Comparison of ENCODE assay signal across 9 cellular contexts in genomic region chr3:48555231-48555948, GRCh38. TPM values are rescaled to one million over a fixed set of nuclear protein-coding genes. Genes with fewer than 3 reads are reported as not detected.
DNase-seq lines count a peak whose midpoint lies in the region; ATAC-seq, FAIRE-seq and TF ChIP-seq lines count a peak whose summit lies in the region.
"Had no signal": no experiment of that assay in that cellular context is flagged by ENCODE, and none has a peak within 500 bp of the region (broad histone marks: within the 10 kb centered on the region; RNA-seq: fewer than 3 reads in every experiment).

No MANE protein-coding gene starts in this region.

- H3K4me3 ChIP-seq in PC-3 (ENCODE audit: low read length) (peak overlapping the region; percentile 86), endocrine pancreas (ENCODE audit: control insufficient read depth, insufficient read depth, low read length) (peak overlapping the region; percentile 44), small intestine (ENCODE audit: low read depth in 1 of 2, low read length in 2 of 2) (peak overlapping the region in 1 of 2 donors; percentile 84), gastrocnemius medialis (no peak overlapping the region)

- peaks cover 17% of the 10 kb centered on the region for H3K4me1 Mint-ChIP-seq in activated T-cell treated with anti-CD3 and anti-CD28 coated beads, Interleukin-2, amount 50 U/mL, for 4 hours (ENCODE audit: low read depth)

- H3K27me3 ChIP-seq in PC-3 (ENCODE audit: low read length) (no peaks in the 10 kb centered on the region), endocrine pancreas (ENCODE audit: control insufficient read depth, insufficient read depth, low read length) (no peaks in the 10 kb centered on the region), small intestine (ENCODE audit: control insufficient read depth in 2 of 2, insufficient read depth in 2 of 2, low read length in 2 of 2) (no peaks in the 10 kb centered on the region), gastrocnemius medialis (no peaks in the 10 kb centered on the region)

- no peaks in the 10 kb centered on the region for H3K9me2 ChIP-seq in PC-3 (replicated peaks; ENCODE audit: low read length)

- H3K79me2 ChIP-seq in PC-3 (ENCODE audit: low read length): peaks cover 50% of the 10 kb centered on the region

- no peak for TF ChIP-seq POLR2A in gastrocnemius medialis (IDR thresholded peaks at IDR 0.05)

- no peak for ATAC-seq in activated T-cell treated with anti-CD3 and anti-CD28 coated beads, Interleukin-2, amount 50 U/mL, for 4 hours
- no peak for ATAC-seq in PC-3
- no peak for ATAC-seq in gastrocnemius medialis

- H3K9me3 Mint-ChIP-seq in activated T-cell treated with anti-CD3 and anti-CD28 coated beads, Interleukin-2, amount 50 U/mL, for 4 hours: no peaks in the 10 kb centered on the region

- POLR2A ChIA-PET in PC-3 (lab: Charles Lee; ENCODE audit: unreplicated experiment): interaction anchor here (0.6 kb wide), 3 partner anchors 31 to 112 kb away, joined by 4 to 11 read pairs (median 11); partner anchors contain the start of gene ATRIP

- no TSS peak for BruUV-seq in PC-3 (replicated peaks; lab: Mats Ljungman, UMichigan)

- peak overlapping the region; percentile 80 for H3K4me3 Mint-ChIP-seq in activated T-cell treated with anti-CD3 and anti-CD28 coated beads, Interleukin-2, amount 50 U/mL, for 4 hours

- in situ Hi-C loops in gastrocnemius medialis (cut with MboI; ENCODE audit: low sequenced_read_pairs in 4 of 4) (loop anchor here in 1 of 4 donors (5.0 kb wide), 1 partner anchor 88 kb away; a partner anchor contains a TSS), GM13976 (cut with MboI; ENCODE audit: low sequenced_read_pairs, unreplicated experiment) (no loop called here)

- intact Hi-C loops in PC-3 (cut with micrococcal nuclease) (loop anchor here (5.0 to 10.0 kb wide), 3 partner anchors 42 to 1171 kb away; partner anchors contain the start of genes ATRIP, COL7A1 and PTPN23), gastrocnemius medialis (cut with DNase I; ENCODE audit: low total_unique reads) (loop anchor here (5.0 kb wide), 1 partner anchor 132 kb away; the partner anchor contains the start of gene NCKIPSD)

- H3K4me1 ChIP-seq in PC-3 (ENCODE audit: insufficient read depth, low read length) (peaks cover 31% of the 10 kb centered on the region), endocrine pancreas (ENCODE audit: control insufficient read depth, insufficient read depth, low read length) (no peaks in the 10 kb centered on the region), small intestine (ENCODE audit: control insufficient read depth in 2 of 2, insufficient read depth in 1 of 2, low read depth in 1 of 2, low read length in 1 of 2) (peaks cover 0 to 2% of the 10 kb centered on the region in 2 donors), gastrocnemius medialis (peaks cover 25 to 31% of the 10 kb centered on the region in 2 donors)

- H3K27ac ChIP-seq in PC-3 (ENCODE audit: low read length) (no peak overlapping the region), small intestine (ENCODE audit: low read depth in 1 of 2, low read length in 1 of 2) (peak overlapping the region; percentile 13 to 71), gastrocnemius medialis (no peak overlapping the region)

- peak overlapping the region; percentile 93 for H3K4me2 ChIP-seq in PC-3 (ENCODE audit: low read length)

- no peaks in the 10 kb centered on the region for H4K20me1 ChIP-seq in PC-3 (ENCODE audit: low read length)

- no peaks in the 10 kb centered on the region for H3K27me3 Mint-ChIP-seq in activated T-cell treated with anti-CD3 and anti-CD28 coated beads, Interleukin-2, amount 50 U/mL, for 4 hours (ENCODE audit: low read depth)

- FAIRE-seq in small intestine (lab: Jason Lieb, UNC): no peak
- FAIRE-seq: GM19239 had no signal

- peaks cover 4% of the 10 kb centered on the region for H3F3A ChIP-seq in PC-3 (ENCODE audit: low read length, unreplicated experiment)

- H3K9me3 ChIP-seq in PC-3 (ENCODE audit: low read length): no peaks in the 10 kb centered on the region
- no peaks in the 10 kb centered on the region for H3K9me3 ChIP-seq in endocrine pancreas (ENCODE audit: control insufficient read depth, low read length)
- no peaks in the 10 kb centered on the region for H3K9me3 ChIP-seq in small intestine (ENCODE audit: control insufficient read depth, low read depth)
- no peaks in the 10 kb centered on the region for H3K9me3 ChIP-seq in gastrocnemius medialis

- H3K9ac ChIP-seq in PC-3 (ENCODE audit: low read length) (peak overlapping the region; percentile 60), endocrine pancreas (ENCODE audit: control insufficient read depth, insufficient read depth, low read length) (no peak overlapping the region)

- H3K36me3 Mint-ChIP-seq in activated T-cell treated with anti-CD3 and anti-CD28 coated beads, Interleukin-2, amount 50 U/mL, for 4 hours (ENCODE audit: insufficient read depth): no peaks in the 10 kb centered on the region

- 30 to 64% (median 36%) methylated on average over 10 of the region's 10 CpGs for WGBS in small intestine, 3 donors

- no peak for TF ChIP-seq CTCF in PC-3 (conservative IDR thresholded peaks at IDR 0.05; ENCODE audit: low read depth, low read length)
- no peak for TF ChIP-seq CTCF in gastrocnemius medialis (IDR thresholded peaks at IDR 0.05 in 4 of 5, conservative IDR thresholded peaks at IDR 0.05 in 1 of 5)
- no peak for TF ChIP-seq CTCF in GM13976 (IDR thresholded peaks at IDR 0.05; ENCODE audit: borderline replicate concordance, control extremely low read depth, extremely low read depth, insufficient read depth, missing control alignments)

- CTCF ChIA-PET in PC-3 (lab: Charles Lee): interaction anchor here (0.6 to 2.1 kb wide), 2 partner anchors 57 to 119 kb away, joined by 4 to 19 read pairs; no protein-coding TSS in a partner anchor

- H3K36me3 ChIP-seq in PC-3 (ENCODE audit: low read depth, low read length) (no peaks in the 10 kb centered on the region; the same call in 1 of the 2 replicates), endocrine pancreas (ENCODE audit: control insufficient read depth, insufficient read depth, low read length) (no peaks in the 10 kb centered on the region), small intestine (ENCODE audit: control insufficient read depth in 2 of 2, insufficient read depth in 2 of 2, low read length in 2 of 2) (no peaks in the 10 kb centered on the region), gastrocnemius medialis (no peaks in the 10 kb centered on the region)

- DNase-seq in activated T-cell treated with anti-CD3 and anti-CD28 coated beads, Interleukin-2, amount 50 U/mL, for 4 hours: no peak
- no peak for DNase-seq in activated T-cell treated with anti-CD3 and anti-CD28 coated beads, Interleukin-2, amount 50 U/mL, for 48 hours
- DNase-seq in PC-3 (no peak), small intestine (peak; percentile 55), gastrocnemius medialis (no peak), GM13976 (ENCODE audit: low spot score) (no peak), putamen (ENCODE audit: low spot score) (no peak)

- H2AFZ ChIP-seq in PC-3 (ENCODE audit: low read length): no peak overlapping the region

RNA-seq across cellular contexts. Expression of gene PFKFB4, which starts 1.2 kb away (rescaled TPM):
- under 1 TPM; 0.65 to 0.92 (median 0.78) TPM for total RNA-seq in activated T-cell treated with anti-CD3 and anti-CD28 coated beads, Interleukin-2, amount 50 U/mL, for 4 hours
- total RNA-seq in PC-3 (2014; rRNA removed): 33.5 and 35.2 TPM in 2 replicates
- polyA plus RNA-seq in small intestine: 10 to 100 TPM; 11.3 to 44.5 (median 17.0) TPM
- total RNA-seq in gastrocnemius medialis: 1 to 10 TPM in 3 of 4 donors, under 1 TPM in 1; 0.87 to 2.6 (median 1.7) TPM

RNA-seq across cellular contexts. Expression of gene UCN2, which starts 8.2 kb away (rescaled TPM):
- under 1 TPM in 1 of 3 donors, not detected in 2; 0.13 TPM for total RNA-seq in activated T-cell treated with anti-CD3 and anti-CD28 coated beads, Interleukin-2, amount 50 U/mL, for 4 hours
- total RNA-seq in PC-3 (2014; rRNA removed): 0.81 and 0.91 TPM in 2 replicates
- polyA plus RNA-seq in small intestine: under 1 TPM in 1 of 3 donors, not detected in 2; 0.13 TPM
- not detected for total RNA-seq in gastrocnemius medialis

RNA-seq across cellular contexts. Expression of gene COL7A1, which starts 39.7 kb away (rescaled TPM):
- under 1 TPM; 0.38 to 0.53 (median 0.40) TPM for total RNA-seq in activated T-cell treated with anti-CD3 and anti-CD28 coated beads, Interleukin-2, amount 50 U/mL, for 4 hours
- total RNA-seq in PC-3 (2014; rRNA removed) (7.9 and 10.6 TPM in 2 replicates), gastrocnemius medialis (1 to 10 TPM in 2 of 4 donors, under 1 TPM in 2; 0.66 to 1.7 (median 1.1) TPM)
- 10 to 100 TPM in 2 of 3 donors, 1 to 10 TPM in 1; 8.0 to 26.7 (median 11.9) TPM for polyA plus RNA-seq in small intestine

RNA-seq across cellular contexts. Expression of gene SHISA5, which starts 51.4 kb away (rescaled TPM):
- total RNA-seq in activated T-cell treated with anti-CD3 and anti-CD28 coated beads, Interleukin-2, amount 50 U/mL, for 4 hours: 10 to 100 TPM; 59.9 to 88.8 (median 62.7) TPM
- total RNA-seq in PC-3 (2014; rRNA removed) (159 and 164 TPM in 2 replicates), gastrocnemius medialis (10 to 100 TPM; 17.0 to 31.6 (median 23.4) TPM)
- polyA plus RNA-seq in small intestine: 100 to 1,000 TPM in 1 of 3 donors, 10 to 100 TPM in 2; 68.2 to 135 (median 77.8) TPM

RNA-seq across cellular contexts. Expression of gene UQCRC1, which starts 54.1 kb away (rescaled TPM):
- total RNA-seq in activated T-cell treated with anti-CD3 and anti-CD28 coated beads, Interleukin-2, amount 50 U/mL, for 4 hours: 100 to 1,000 TPM; 178 to 200 (median 193) TPM
- total RNA-seq in PC-3 (2014; rRNA removed) (575 and 622 TPM in 2 replicates), gastrocnemius medialis (100 to 1,000 TPM; 679 to 861 (median 720) TPM)
- polyA plus RNA-seq in small intestine: 100 to 1,000 TPM; 374 to 692 (median 531) TPM

Comparison
In these comparisons a context has a peak if more than half of its experiments do, and no peak if none do; other contexts are left out.
1. H3K27ac ChIP-seq: peak in small intestine (2 of 2); none in PC-3 (single experiment) and gastrocnemius medialis (0 of 4).
2. H3K4me3 ChIP-seq: peak in PC-3 (single experiment) and endocrine pancreas (single experiment); none in gastrocnemius medialis (0 of 4).